ENCODE assay signal across 1 cellular context in genomic region chr5:169512385-169512784, GRCh38.
TF ChIP-seq lines count a peak whose summit lies in the region.

No MANE protein-coding gene starts in this region.

TF ChIP-seq in IMR-90, 13 proteins besides CTCF, POLR2A, EP300 and RAD21 (continued from another document):
- TF ChIP-seq SMC3 (IDR thresholded peaks at IDR 0.05; ENCODE audit: low read depth, low read length) = no peak
- TF ChIP-seq ELK1 (IDR thresholded peaks at IDR 0.05; ENCODE audit: borderline replicate concordance, low read depth, low read length) = no peak
- TF ChIP-seq RFX5 (IDR thresholded peaks at IDR 0.05; ENCODE audit: low read depth, low read length) = no peak
- no peak for TF ChIP-seq NFE2L2 (IDR thresholded peaks at IDR 0.05; ENCODE audit: low read depth, low read length)
- TF ChIP-seq MXI1 (IDR thresholded peaks at IDR 0.05; ENCODE audit: borderline replicate concordance, low read depth, low read length) = no peak
